In genomic region chr7:111012799-111013675, GRCh38 we compare ENCODE assay signal across 9 cellular contexts.
DNase-seq lines count a peak whose midpoint lies in the region; ATAC-seq, FAIRE-seq and TF ChIP-seq lines count a peak whose summit lies in the region.
"Had no signal": no experiment of that assay in that cellular context is flagged by ENCODE, and none has a peak within 500 bp of the region (broad histone marks: within the 10 kb centered on the region; RNA-seq: fewer than 3 reads in every experiment).

No MANE protein-coding gene starts in this region.

- no TSS peak for BruUV-seq in GM12878 (replicated peaks; lab: Mats Ljungman, UMichigan)

- H3K4me3 ChIP-seq in GM12878 = no peak overlapping the region; the same call in 1 of the 2 replicates
- H3K4me3 ChIP-seq: cardiac muscle cell had no signal

- no peak for TF ChIP-seq EP300 in GM12878 (IDR thresholded peaks at IDR 0.05; ENCODE audit: borderline replicate concordance in 1 of 2, control insufficient read depth in 1 of 2, low read depth in 2 of 2, low read length in 2 of 2)

- H3K27ac ChIP-seq in GM12878 (ENCODE audit: control insufficient read depth, insufficient read depth) = peak overlapping the region; percentile 17; the same call in 1 of the 2 replicates
- H3K27ac ChIP-seq: cardiac muscle cell had no signal

- TF ChIP-seq POLR2A in GM12891 (IDR thresholded peaks at IDR 0.05; ENCODE audit: low read depth, low read length) (no peak), GM12878 (IDR thresholded peaks at IDR 0.05; ENCODE audit: low read depth, low read length) (no peak)

- H3K27me3 ChIP-seq in GM12878 (replicated peaks in 1 of 2; ENCODE audit: control insufficient read depth in 2 of 2, insufficient read depth in 2 of 2, low read length in 1 of 2) = no peaks in the 10 kb centered on the region
- H3K27me3 ChIP-seq: cardiac muscle cell had no signal

- H3K36me3 ChIP-seq in GM12878 (ENCODE audit: control insufficient read depth in 2 of 2, insufficient read depth in 2 of 2, low read length in 1 of 2) = no peaks in the 10 kb centered on the region
- H3K36me3 ChIP-seq: cardiac muscle cell had no signal

- DNase-seq in GM12891 (ENCODE audit: insufficient read length, low spot score) (peak; percentile 19), GM12878 (ENCODE audit: low read depth, low spot score) (peak; percentile 63), progenitor cell of endocrine pancreas (ENCODE audit: low spot score, unreplicated experiment) (no peak), NCI-H774 (lab: John Stamatoyannopoulos, UW) (no peak), NCI-H2171 treated with DMSO at 0.1 percent for 48 hours (lab: John Stamatoyannopoulos, UW) (no peak), NCI-H1048 (lab: John Stamatoyannopoulos, UW) (no peak)

- POLR2A ChIA-PET in GM12878 (lab: Charles Lee) = no interaction called here

- no peaks in the 10 kb centered on the region for H3K9me3 Mint-ChIP-seq in progenitor cell of endocrine pancreas (ENCODE audit: low read depth)

- ATAC-seq in GM21390 (IDR thresholded peaks at IDR 0.05; ENCODE audit: unreplicated experiment) (peak; percentile 98), HG03558 (IDR thresholded peaks at IDR 0.05; ENCODE audit: extremely low read depth, unreplicated experiment) (peak; percentile 95), GM12878 (peak; percentile 96)

- peak; percentile 90 for FAIRE-seq in GM12891 (lab: Jason Lieb, UNC)
- FAIRE-seq in GM12878 (lab: Jason Lieb, UNC) = peak; percentile 94

- no peaks in the 10 kb centered on the region for H4K20me1 ChIP-seq in GM12878 (ENCODE audit: control insufficient read depth, insufficient read depth)

- peaks cover 15% of the 10 kb centered on the region for H3K4me1 ChIP-seq in GM12878 (ENCODE audit: control insufficient read depth, insufficient read depth, low read length)

- H3K4me1 Mint-ChIP-seq in progenitor cell of endocrine pancreas (ENCODE audit: low read depth) = peaks cover 1% of the 10 kb centered on the region

- H3K9ac ChIP-seq in GM12878 (ENCODE audit: control insufficient read depth, insufficient read depth, low read length) = no peak overlapping the region

- no peaks in the 10 kb centered on the region for H3K9me3 ChIP-seq in GM12878 (replicated peaks; ENCODE audit: control insufficient read depth, insufficient read depth, low read length)

- TF ChIP-seq CTCF in GM12878 (IDR thresholded peaks at IDR 0.05 in 2 of 3, conservative IDR thresholded peaks at IDR 0.05 in 1 of 3; ENCODE audit: control insufficient read depth in 2 of 3, extremely low read depth in 1 of 3, insufficient read depth in 1 of 3, low read depth in 3 of 3, low read length in 3 of 3) = no peak
- TF ChIP-seq CTCF in progenitor cell of endocrine pancreas (IDR thresholded peaks at IDR 0.05; ENCODE audit: unreplicated experiment) = no peak

- SMC1A ChIA-PET in GM12878 (lab: Charles Lee; ENCODE audit: uncharacterized antibody, unreplicated experiment) = interaction anchor here (0.6 to 1.0 kb wide), 3 partner anchors 70 to 618 kb away, joined by 3 to 6 read pairs (median 3); no protein-coding TSS in a partner anchor

- no peaks in the 10 kb centered on the region for H3K79me2 ChIP-seq in GM12878 (ENCODE audit: control insufficient read depth, insufficient read depth, low read length)

- no peaks in the 10 kb centered on the region for H3K27me3 Mint-ChIP-seq in progenitor cell of endocrine pancreas

- 10% methylated on average over 5 of the region's 5 CpGs for WGBS in GM12878 (ENCODE audit: insufficient coverage, insufficient replicate concordance, low lambda C conversion rate, missing lambda C conversion rate)

- H3K27ac Mint-ChIP-seq in progenitor cell of endocrine pancreas = no peak overlapping the region

- H3K4me2 ChIP-seq in GM12878 (ENCODE audit: control insufficient read depth, insufficient read depth) = peak overlapping the region; percentile 49

- no peak for TF ChIP-seq RAD21 in GM12878 (IDR thresholded peaks at IDR 0.05; ENCODE audit: insufficient read depth, low read depth, low read length)

- H2AFZ ChIP-seq in GM12878 (ENCODE audit: control insufficient read depth, low read depth, low read length) = peak overlapping the region; percentile 34

- intact Hi-C loops in GM12878 (cut with micrococcal nuclease; ENCODE audit: unreplicated experiment) = no loop called here

- CTCF ChIA-PET in GM12878 (lab: Yijun Ruan, JAX) = interaction anchor here (0.8 to 1.5 kb wide), 4 partner anchors 9 to 79 kb away, joined by 3 to 4 read pairs (median 3); no protein-coding TSS in a partner anchor

- RAD21 ChIA-PET in GM12878 (lab: Charles Lee; ENCODE audit: unreplicated experiment) = interaction anchor here (0.6 to 1.1 kb wide), 4 partner anchors 16 to 74 kb away, joined by 3 to 4 read pairs (median 4); no protein-coding TSS in a partner anchor

- H3K4me3 Mint-ChIP-seq in progenitor cell of endocrine pancreas (ENCODE audit: low read depth) = no peak overlapping the region

- in situ Hi-C loops in GM12878 (cut with MboI) = no loop called here

- no peaks in the 10 kb centered on the region for H3K36me3 Mint-ChIP-seq in progenitor cell of endocrine pancreas (ENCODE audit: insufficient read depth)

TF ChIP-seq in GM12891, 5 proteins besides CTCF, POLR2A, EP300 and RAD21:
- TF ChIP-seq TAF1 (IDR thresholded peaks at IDR 0.05; ENCODE audit: low read depth, low read length) = no peak
- TF ChIP-seq SPI1 (IDR thresholded peaks at IDR 0.05; ENCODE audit: low read depth, low read length) = peak; percentile 63

TF ChIP-seq in GM12878, 131 proteins besides CTCF, POLR2A, EP300 and RAD21 (continues in another document):
- no peak for TF ChIP-seq CBFB (IDR thresholded peaks at IDR 0.05; ENCODE audit: low read depth)
- TF ChIP-seq CUX1 (IDR thresholded peaks at IDR 0.05; ENCODE audit: insufficient replicate concordance, low read depth, low read length) = no peak
- TF ChIP-seq EZH2 (IDR thresholded peaks at IDR 0.05; ENCODE audit: borderline replicate concordance, control insufficient read depth, low read depth, low read length) = no peak
- TF ChIP-seq DPF2 (IDR thresholded peaks at IDR 0.05) = 0 out of 2 replicates have a peak, but pooled peaks have one; percentile 35
- no peak for TF ChIP-seq BCL11A (IDR thresholded peaks at IDR 0.05; ENCODE audit: low read depth, low read length)
- TF ChIP-seq JUNB (IDR thresholded peaks at IDR 0.05) = peak; percentile 57; the same call in 1 of the 2 replicates
- no peak for TF ChIP-seq NRF1 (conservative IDR thresholded peaks at IDR 0.05; ENCODE audit: low read depth, low read length)
- TF ChIP-seq ESRRA (IDR thresholded peaks at IDR 0.05; ENCODE audit: low read length) = no peak
- no peak for TF ChIP-seq POU2F2 (IDR thresholded peaks at IDR 0.05; ENCODE audit: borderline replicate concordance, low read depth, low read length)
- no peak for TF ChIP-seq HCFC1 (IDR thresholded peaks at IDR 0.05; ENCODE audit: low read length)
- TF ChIP-seq NR2C1 (IDR thresholded peaks at IDR 0.05) = no peak
- no peak for TF ChIP-seq SUPT20H (IDR thresholded peaks at IDR 0.05; ENCODE audit: borderline replicate concordance, control insufficient read depth, low read depth, low read length)
- no peak for TF ChIP-seq SUZ12 (IDR thresholded peaks at IDR 0.05; ENCODE audit: unreplicated experiment)
- no peak for TF ChIP-seq SMARCA5 (IDR thresholded peaks at IDR 0.05)

Comparison
In these comparisons a context has a peak if more than half of its experiments do, and no peak if none do; other contexts are left out.
1. DNase-seq: peak in GM12891 (single experiment) and GM12878 (single experiment); none in progenitor cell of endocrine pancreas (single experiment), NCI-H774 (single experiment), NCI-H2171 treated with DMSO at 0.1 percent for 48 hours (single experiment) and NCI-H1048 (single experiment).
2. Peak in every context shown above with its lines, with median percentiles within 50 percentile points of each other: ATAC-seq.